ENCODE assay signal across 9 cellular contexts in the genomic region with DNA sequence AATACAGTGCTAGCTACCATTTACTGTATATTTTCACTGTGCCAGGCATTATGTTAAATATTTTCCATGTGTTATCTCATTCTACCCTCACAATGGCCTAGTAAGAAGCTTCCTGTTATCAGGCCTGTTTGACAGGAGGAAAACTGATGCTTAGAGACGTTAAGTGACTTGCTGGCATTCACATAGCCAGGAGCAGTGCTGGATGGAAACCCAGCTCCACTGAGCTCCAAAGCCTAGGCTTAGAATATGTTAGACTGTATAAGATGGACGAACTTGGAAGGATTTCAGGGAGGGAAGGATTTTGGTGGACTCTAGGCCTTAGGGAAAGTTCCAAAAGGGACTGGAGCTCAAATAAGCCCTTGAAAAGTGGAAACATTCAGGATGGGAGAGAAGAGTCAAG. TPM values are rescaled to one million over a fixed set of nuclear protein-coding genes. Genes with fewer than 3 reads are reported as not detected.
DNase-seq lines count a peak whose midpoint lies in the region; ATAC-seq and TF ChIP-seq lines count a peak whose summit lies in the region.
"Had no signal": no experiment of that assay in that cellular context is flagged by ENCODE, and none has a peak within 500 bp of the region (broad histone marks: within the 10 kb centered on the region; RNA-seq: fewer than 3 reads in every experiment).

No MANE protein-coding gene starts in this region.

- H3K9ac ChIP-seq in skeletal muscle tissue (ENCODE audit: low read depth in 1 of 3, low read length in 3 of 3) = peak overlapping the region; percentile 22 to 88 (median 41)

- H3K4me3 ChIP-seq in GM12875 (ENCODE audit: low read depth, low read length) (peak overlapping the region; percentile 98), esophagus muscularis mucosa (peak overlapping the region; percentile 65 to 88 (median 82)), skeletal muscle tissue (ENCODE audit: low read length in 3 of 3) (peak overlapping the region; percentile 85 to 90 (median 85))

- peaks cover 20% of the 10 kb centered on the region for H3K36me3 Mint-ChIP-seq in T-helper 17 cell (ENCODE audit: low read depth)

- intact Hi-C loops in esophagus muscularis mucosa (cut with DNase I) = loop anchor here (5.0 to 10.0 kb wide), 2 partner anchors 91 to 146 kb away; no protein-coding TSS in a partner anchor

- H3K36me3 ChIP-seq in esophagus muscularis mucosa (no peaks in the 10 kb centered on the region), skeletal muscle tissue (ENCODE audit: control insufficient read depth in 3 of 3, insufficient read depth in 3 of 3, low read length in 3 of 3) (no peaks in the 10 kb centered on the region)

- peak overlapping the region; percentile 90 to 95 (median 94) for H3K27ac ChIP-seq in esophagus muscularis mucosa (replicated peaks in 1 of 4)
- H3K27ac ChIP-seq in skeletal muscle tissue (ENCODE audit: low read depth, low read length) = peak overlapping the region; percentile 92

- ATAC-seq in T-helper 17 cell (no peak), HG02852 (IDR thresholded peaks at IDR 0.05; ENCODE audit: unreplicated experiment) (no peak), HG02885 (IDR thresholded peaks at IDR 0.05; ENCODE audit: poor library complexity, unreplicated experiment) (no peak), HG03135 (IDR thresholded peaks at IDR 0.05; ENCODE audit: unreplicated experiment) (no peak)

- TF ChIP-seq CTCF in GM12875 (IDR thresholded peaks at IDR 0.05; ENCODE audit: borderline replicate concordance, insufficient read depth, low read depth, low read length) (no peak), esophagus muscularis mucosa (IDR thresholded peaks at IDR 0.05) (no peak)

- H3K9me3 ChIP-seq in T-helper 17 cell (ENCODE audit: control insufficient read depth, low read length, poor library complexity, severe bottlenecking) = no peaks in the 10 kb centered on the region
- no peaks in the 10 kb centered on the region for H3K9me3 ChIP-seq in esophagus muscularis mucosa
- H3K9me3 ChIP-seq in skeletal muscle tissue (ENCODE audit: control insufficient read depth in 3 of 3, low read length in 3 of 3) = no peaks in the 10 kb centered on the region

- H3K4me3 Mint-ChIP-seq in T-helper 17 cell = peak overlapping the region; percentile 99

- WGBS in esophagus muscularis mucosa = 26% methylated on average over 2 of the region's 2 CpGs

- peaks cover 64% of the 10 kb centered on the region for H3K4me1 Mint-ChIP-seq in T-helper 17 cell

- no peak for TF ChIP-seq POLR2A in esophagus muscularis mucosa (IDR thresholded peaks at IDR 0.05; ENCODE audit: low read depth)

- peak overlapping the region; percentile 99 for H3K27ac Mint-ChIP-seq in T-helper 17 cell

- no peaks in the 10 kb centered on the region for H3K27me3 Mint-ChIP-seq in T-helper 17 cell

- H3K27me3 ChIP-seq in esophagus muscularis mucosa (no peaks in the 10 kb centered on the region), skeletal muscle tissue (ENCODE audit: control insufficient read depth in 3 of 3, insufficient read depth in 3 of 3, low read length in 3 of 3) (peaks cover 0 to 11% (median 0%) of the 10 kb centered on the region in 3 donors)

- H3K4me1 ChIP-seq in esophagus muscularis mucosa (peaks cover 23 to 74% (median 63%) of the 10 kb centered on the region in 4 donors), skeletal muscle tissue (ENCODE audit: control insufficient read depth in 3 of 3, insufficient read depth in 3 of 3, low read length in 3 of 3) (peaks cover 26 to 52% (median 34%) of the 10 kb centered on the region in 3 donors)

- no peak for TF ChIP-seq EP300 in esophagus muscularis mucosa (IDR thresholded peaks at IDR 0.05)

- DNase-seq in T-helper 17 cell = no peak
- no peak for DNase-seq in esophagus muscularis mucosa (ENCODE audit: extremely low spot score)
- DNase-seq in RPMI8226 = no peak
- DNase-seq: SHP77 had no signal

RNA-seq across cellular contexts. Expression of a gene that starts 2.1 kb away (rescaled TPM):
- total RNA-seq in T-helper 17 cell = 1,000 to 10,000 TPM; 1,118 to 1,497 TPM
- 100 to 1,000 TPM; 212 to 292 (median 275) TPM for total RNA-seq in esophagus muscularis mucosa
- total RNA-seq in skeletal muscle tissue = 133 TPM
